Comparison of ENCODE assay signal across 19 cellular contexts in the genomic region with DNA sequence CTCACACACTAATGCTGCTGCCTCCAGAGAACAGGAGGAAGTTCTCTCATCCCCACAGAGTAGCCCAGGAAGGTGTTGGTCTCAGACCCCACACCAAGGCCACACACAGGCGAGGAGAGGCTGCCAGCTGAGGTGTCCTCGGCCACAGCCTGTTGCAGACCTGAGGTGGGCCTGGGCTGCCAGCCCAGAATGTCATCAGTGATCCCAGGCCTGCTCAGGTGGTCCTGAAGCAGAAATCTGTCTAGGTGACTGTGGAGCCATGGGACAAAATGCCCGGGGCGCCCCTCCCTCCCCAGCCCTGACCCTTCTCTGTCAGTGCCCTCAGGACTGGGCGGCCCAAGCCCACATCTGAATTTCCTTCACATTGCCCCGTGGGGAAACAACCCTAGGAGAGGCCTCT. TPM values are rescaled to one million over a fixed set of nuclear protein-coding genes. Genes with fewer than 3 reads are reported as not detected.
DNase-seq lines count a peak whose midpoint lies in the region; ATAC-seq, FAIRE-seq and TF ChIP-seq lines count a peak whose summit lies in the region.
"Had no signal": no experiment of that assay in that cellular context is flagged by ENCODE, and none has a peak within 500 bp of the region (broad histone marks: within the 10 kb centered on the region; RNA-seq: fewer than 3 reads in every experiment).

No MANE protein-coding gene starts in this region.

- in situ Hi-C loops in K562 (cut with MboI), result no loop called here

- POLR2A ChIA-PET in K562 (lab: Yijun Ruan, JAX), result interaction anchor here (1.4 kb wide), 1 partner anchor 9 kb away, joined by 7 read pairs; no protein-coding TSS in a partner anchor

- no peaks in the 10 kb centered on the region for H3K79me2 ChIP-seq in K562 (ENCODE audit: control insufficient read depth, insufficient read depth, low read length)

- H3K9ac ChIP-seq in K562 (ENCODE audit: insufficient read depth in 1 of 2, low read depth in 2 of 2, low read length in 2 of 2) (peak overlapping the region in 1 of 2 experiments; percentile 70; a peak in 1 of 4 replicates), mesenchymal stem cell (ENCODE audit: low read length) (no peak overlapping the region)

- H3K79me1 ChIP-seq in mesenchymal stem cell (replicated peaks; ENCODE audit: low read length, poor library complexity, severe bottlenecking), result peaks cover 38% of the 10 kb centered on the region

- intact Hi-C loops in K562 (cut with micrococcal nuclease), result no loop called here

- no peaks in the 10 kb centered on the region for H3K36me3 Mint-ChIP-seq in activated naive CD4-positive, alpha-beta T cell treated with anti-CD3 and anti-CD28 coated beads, Interleukin-2, amount 50 U/mL, for 72 hours

- H3K9me3 Mint-ChIP-seq in activated naive CD4-positive, alpha-beta T cell treated with anti-CD3 and anti-CD28 coated beads, Interleukin-2, amount 50 U/mL, for 72 hours, result no peaks in the 10 kb centered on the region
- H3K9me3 Mint-ChIP-seq: CD4-positive, alpha-beta T cell had no signal

- no peak for TF ChIP-seq CTCF in K562 (IDR thresholded peaks at IDR 0.05 in 2 of 3, conservative IDR thresholded peaks at IDR 0.05 in 1 of 3; ENCODE audit: insufficient read depth in 2 of 3, low read depth in 1 of 3, low read length in 3 of 3)

- H2BK5ac ChIP-seq in mesenchymal stem cell (ENCODE audit: low read depth, low read length, poor library complexity, severe bottlenecking), result no peak overlapping the region

- no peaks in the 10 kb centered on the region for H3K9me1 ChIP-seq in K562 (ENCODE audit: control insufficient read depth, insufficient read depth, low read length)

- H2BK12ac ChIP-seq in mesenchymal stem cell (ENCODE audit: low read length in 2 of 2), result no peak overlapping the region

- H3K36me3 ChIP-seq in K562 (ENCODE audit: control insufficient read depth, insufficient read depth, low read length) (peaks cover 78% of the 10 kb centered on the region), mesenchymal stem cell (ENCODE audit: control insufficient read depth in 1 of 2, insufficient read depth in 2 of 2, low read depth in 1 of 2, low read length in 2 of 2) (peaks cover 48 to 63% of the 10 kb centered on the region in 2 experiments)

- WGBS in K562 (ENCODE audit: insufficient coverage, low coverage, missing lambda C conversion rate), result 89% methylated on average over 6 of the region's 6 CpGs
- WGBS in mesenchymal stem cell, result 96% methylated on average over 6 of the region's 6 CpGs

- no peaks in the 10 kb centered on the region for H3K27me3 ChIP-seq in K562 (ENCODE audit: control insufficient read depth in 2 of 2, insufficient read depth in 2 of 2, low read length in 2 of 2)
- H3K27me3 ChIP-seq in mesenchymal stem cell (ENCODE audit: control insufficient read depth in 1 of 2, insufficient read depth in 1 of 2, low read length in 2 of 2), result no peaks in the 10 kb centered on the region

- no TSS peak for BruUV-seq in K562 (replicated peaks; lab: Mats Ljungman, UMichigan)

- CTCF ChIA-PET in K562 (lab: Yijun Ruan, JAX; ENCODE audit: low intra/inter-chr PET ratio), result no interaction called here

- peak overlapping the region; percentile 22 to 36 for H3K27ac Mint-ChIP-seq in activated naive CD4-positive, alpha-beta T cell treated with anti-CD3 and anti-CD28 coated beads, Interleukin-2, amount 50 U/mL, for 72 hours
- H3K27ac Mint-ChIP-seq: B cell; CD4-positive, alpha-beta T cell had no signal

- H3K27ac ChIP-seq in K562 (ENCODE audit: extremely low read depth, low read depth, low read length), result no peak overlapping the region
- H3K27ac ChIP-seq in mesenchymal stem cell (ENCODE audit: low read length, poor library complexity, severe bottlenecking), result no peak overlapping the region

- no peak for TF ChIP-seq EP300 in K562 (IDR thresholded peaks at IDR 0.05; ENCODE audit: low read length)

- no peak overlapping the region for H3K18ac ChIP-seq in mesenchymal stem cell (ENCODE audit: low read depth in 1 of 2, low read length in 2 of 2)

- no peak for FAIRE-seq in K562 (lab: Jason Lieb, UNC)
- FAIRE-seq: D721Med, GM12892, GM18507, HTR-8/SVneo had no signal

- H3K4me2 ChIP-seq in K562 (ENCODE audit: insufficient read depth, low read length) (no peak overlapping the region), mesenchymal stem cell (ENCODE audit: low read length, poor library complexity, severe bottlenecking) (no peak overlapping the region)

- H4K91ac ChIP-seq in mesenchymal stem cell (ENCODE audit: low read length), result peak overlapping the region; percentile 22

- no peak overlapping the region for H2AFZ ChIP-seq in K562 (ENCODE audit: low read depth, low read length)
- H2AFZ ChIP-seq in mesenchymal stem cell (ENCODE audit: low read depth, low read length), result no peak overlapping the region

- no peak for TF ChIP-seq POLR2A in K562 (conservative IDR thresholded peaks at IDR 0.05)

- peaks cover 9% of the 10 kb centered on the region; the same call in 1 of the 2 replicates for H4K20me1 ChIP-seq in K562 (replicated peaks; ENCODE audit: control insufficient read depth, insufficient read depth, low read length)

- no peak overlapping the region for H4K8ac ChIP-seq in mesenchymal stem cell (ENCODE audit: low read length)

- no peak overlapping the region for H2BK120ac ChIP-seq in mesenchymal stem cell (ENCODE audit: low read depth, low read length)

- no peak for ATAC-seq in activated naive CD4-positive, alpha-beta T cell treated with anti-CD3 and anti-CD28 coated beads, Interleukin-2, amount 50 U/mL, for 72 hours
- no peak for ATAC-seq in K562
- ATAC-seq in activated CD4-positive, CD25-positive, alpha-beta regulatory T cell treated with anti-CD3 and anti-CD28 coated beads, Interleukin-2, amount 50 U/mL, for 24 hours, result no peak
- ATAC-seq: HCT116 had no signal

- H3K9me3 ChIP-seq in K562 (replicated peaks; ENCODE audit: control insufficient read depth, insufficient read depth, low read depth, low read length) (no peaks in the 10 kb centered on the region), mesenchymal stem cell (ENCODE audit: control insufficient read depth, low read length) (no peaks in the 10 kb centered on the region)
- H3K9me3 ChIP-seq: Caco-2 had no signal

- H3K4me1 ChIP-seq in K562 (replicated peaks in 1 of 2; ENCODE audit: control insufficient read depth in 2 of 2, insufficient read depth in 2 of 2, low read length in 2 of 2) (peaks cover 0 to 10% of the 10 kb centered on the region in 2 experiments; a peak in 2 of 5 replicates), mesenchymal stem cell (ENCODE audit: control insufficient read depth, insufficient read depth, low read depth, low read length) (peaks cover 30% of the 10 kb centered on the region)
- H3K4me1 ChIP-seq: Caco-2 had no signal

- H3K23ac ChIP-seq in mesenchymal stem cell (ENCODE audit: low read length in 2 of 2), result no peak overlapping the region

- H3K14ac ChIP-seq in mesenchymal stem cell (ENCODE audit: low read length in 2 of 2), result no peak overlapping the region

- DNase-seq in activated naive CD4-positive, alpha-beta T cell treated with anti-CD3 and anti-CD28 coated beads, Interleukin-2, amount 50 U/mL, for 72 hours (ENCODE audit: low spot score in 2 of 2), result no peak
- no peak for DNase-seq in activated naive CD4-positive, alpha-beta T cell treated with anti-CD3 and anti-CD28 coated beads, Interleukin-2, amount 50 U/mL, for 16 hours
- DNase-seq in K562 (ENCODE audit: extremely low read depth in 1 of 4, low spot score in 3 of 4) (no peak), mesenchymal stem cell (no peak), SIG-M5 treated with dmso at 0.1 percent for 504 hours (lab: John Stamatoyannopoulos, UW; ENCODE audit: unreplicated experiment) (no peak), NCI-H510A (lab: John Stamatoyannopoulos, UW) (no peak)
- DNase-seq: Caco-2; CD4-positive, alpha-beta T cell; GDM1; GOT3; H7; IMR-90 had no signal

- no peak overlapping the region for H2AK5ac ChIP-seq in mesenchymal stem cell (ENCODE audit: low read length, severe bottlenecking)

- no peak overlapping the region for H3K4ac ChIP-seq in mesenchymal stem cell (ENCODE audit: low read depth in 1 of 2, low read length in 2 of 2)

- no peak overlapping the region for H3K4me3 ChIP-seq in K562
- H3K4me3 ChIP-seq in mesenchymal stem cell (ENCODE audit: insufficient read depth in 1 of 2, low read depth in 1 of 2, low read length in 2 of 2), result peak overlapping the region in 1 of 2 experiments; percentile 17

- H2BK15ac ChIP-seq in mesenchymal stem cell (ENCODE audit: low read depth, poor library complexity, severe bottlenecking), result no peak overlapping the region

- no peak for TF ChIP-seq RAD21 in K562 (CRISPR knock-in tag; conservative IDR thresholded peaks at IDR 0.05 in 1 of 2, IDR thresholded peaks at IDR 0.05 in 1 of 2)

TF ChIP-seq in K562, 482 proteins besides CTCF, POLR2A, EP300 and RAD21:
- TF ChIP-seq POLR2G (IDR thresholded peaks at IDR 0.05; ENCODE audit: low read depth, low read length), result 0 out of 2 replicates have a peak, but pooled peaks have one; percentile 29
- no peak for TF ChIP-seq PHF20 (IDR thresholded peaks at IDR 0.05; ENCODE audit: partially characterized antibody)
- no peak for TF ChIP-seq JUNB (CRISPR knock-in tag; conservative IDR thresholded peaks at IDR 0.05)

RNA-seq across cellular contexts. Expression of a gene that starts 43.5 kb away (rescaled TPM):
- total RNA-seq in activated naive CD4-positive, alpha-beta T cell treated with anti-CD3 and anti-CD28 coated beads, Interleukin-2, amount 50 U/mL, for 72 hours, result under 1 TPM in 1 of 2 donors, not detected in 1; 0.51 TPM
- not detected in 2 replicates for total RNA-seq in K562 (2011; cell fraction: chromatin; rRNA removed; ENCODE audit: low replicate concordance)
- not detected in 2 replicates for total RNA-seq in K562 (2011; cell fraction: nucleolus; rRNA removed)
- total RNA-seq in K562 (2011; cell fraction: nucleoplasm; rRNA removed), result not detected in 2 replicates
- total RNA-seq in K562 (2014; rRNA removed) (not detected in 2 replicates), K562 (2014; rRNA removed; fragmentation: Illumina TruSeq; extraction: Trizol) (not detected in 2 replicates), K562 (2015; rRNA removed; fragmentation: Illumina TruSeq; extraction: Trizol) (not detected in 2 replicates), K562 (2021) (0.07 TPM in 1 of 2 replicates, not detected in the other)
- polyA plus RNA-seq in K562 (2011; rRNA removed) (not detected in 2 replicates), K562 (2014; fragmentation: Illumina TruSeq; extraction: Trizol) (not detected in 2 replicates), K562 (2014; fragmentation: Nextera tagmentation; extraction: Ambion mirVana) (under 1 TPM in 1 of 2 experiments, not detected in 1; 0.04 TPM), K562 (2014; rRNA removed) (0.11 TPM in 1 of 2 replicates, not detected in the other)
- polyA plus RNA-seq in K562 (2011; cell fraction: cytosol; rRNA removed), result not detected in 2 replicates
- polyA plus RNA-seq in K562 (2011; cell fraction: nucleus; rRNA removed), result not detected in 2 replicates
- polyA plus RNA-seq in K562 (2012), result 0.07 and 0.21 TPM in 2 replicates
- polyA minus RNA-seq in K562 (2011; rRNA and poly(A)+ RNA removed), result not detected in 2 replicates
- polyA minus RNA-seq in K562 (2011; cell fraction: cytosol; rRNA and poly(A)+ RNA removed), result not detected in 2 replicates
- not detected in 2 replicates for polyA minus RNA-seq in K562 (2011; cell fraction: nucleus; rRNA and poly(A)+ RNA removed)
- 0.23 TPM for polyA plus RNA-seq in mesenchymal stem cell (2013, experiment 1 of 2)
- 0.14 TPM for polyA plus RNA-seq in mesenchymal stem cell (2013, experiment 2 of 2)
- total RNA-seq: Caco-2 had no signal
